In genomic region chr9:9942764-9943424, GRCh38 we compare ENCODE assay signal across 8 cellular contexts.
DNase-seq lines count a peak whose midpoint lies in the region; ATAC-seq and TF ChIP-seq lines count a peak whose summit lies in the region.

No MANE protein-coding gene starts in this region.

- H3K4me1 ChIP-seq in Panc1 (ENCODE audit: control insufficient read depth, insufficient read depth, low read length), result no peaks in the 10 kb centered on the region

- POLR2A ChIA-PET in Panc1 (lab: Charles Lee), result no interaction called here

- no peak overlapping the region for H3K27ac ChIP-seq in Panc1 (ENCODE audit: low read length)

- peak; percentile 67 for TF ChIP-seq CTCF in Panc1 (IDR thresholded peaks at IDR 0.05)

- in situ Hi-C loops in Panc1 (cut with HindIII; ENCODE audit: low pct_unique_long_range_greater_than_20kb, low sequenced_read_pairs), result no loop called here

- H3K4me3 ChIP-seq in Panc1 (ENCODE audit: low read depth in 2 of 2, low read length in 2 of 2), result no peak overlapping the region

- intact Hi-C loops in Panc1 (cut with micrococcal nuclease; ENCODE audit: unreplicated experiment), result loop anchor here (10.0 kb wide), 1 partner anchor 338 kb away; no protein-coding TSS in a partner anchor
- intact Hi-C loops in head of caudate nucleus (cut with DNase I), result loop anchor here (10.0 kb wide), 1 partner anchor 338 kb away; no protein-coding TSS in a partner anchor
- intact Hi-C loops in posterior cingulate gyrus (cut with DNase I), result loop anchor here (5.0 to 10.0 kb wide), 2 partner anchors 148 to 336 kb away; no protein-coding TSS in a partner anchor

- CTCF ChIA-PET in Panc1 (lab: Charles Lee), result interaction anchor here (0.5 to 1.1 kb wide), 5 partner anchors 73 to 1352 kb away, joined by 3 to 12 read pairs (median 5); no protein-coding TSS in a partner anchor

- H3K9me3 ChIP-seq in Panc1 (ENCODE audit: control insufficient read depth, insufficient read depth, low read depth, low read length), result no peaks in the 10 kb centered on the region

- no peaks in the 10 kb centered on the region for H3K27me3 ChIP-seq in Panc1 (ENCODE audit: control insufficient read depth, insufficient read depth, low read length)

- DNase-seq in ELF-1 (ENCODE audit: low read depth, low spot score), result peak; percentile 84
- DNase-seq in HuH-7.5 (ENCODE audit: low spot score), result peak; percentile 2
- DNase-seq in Panc1 (ENCODE audit: low read depth, low spot score), result peak; percentile 42
- peak in 3 of 4 experiments; percentile 0 to 11 (median 1) for DNase-seq in activated naive CD4-positive, alpha-beta T cell (lab: John Stamatoyannopoulos, UW)
- peak; percentile 8 to 89 (median 77) for DNase-seq in head of caudate nucleus
- peak; percentile 47 to 95 (median 79) for DNase-seq in posterior cingulate gyrus
- DNase-seq in SHP77 treated with DMSO at 0.1 percent for 48 hours (lab: John Stamatoyannopoulos, UW), result no peak

- peak; percentile 78 for ATAC-seq in GM21528 (IDR thresholded peaks at IDR 0.05; ENCODE audit: low FRiP score, unreplicated experiment)
- ATAC-seq in Panc1, result no peak

- H3K36me3 ChIP-seq in Panc1 (ENCODE audit: control insufficient read depth, insufficient read depth, low read length), result no peaks in the 10 kb centered on the region

- BruUV-seq in Panc1 (replicated peaks; lab: Mats Ljungman, UMichigan), result no TSS peak
